Comparison of ENCODE assay signal across 10 cellular contexts in the genomic region with DNA sequence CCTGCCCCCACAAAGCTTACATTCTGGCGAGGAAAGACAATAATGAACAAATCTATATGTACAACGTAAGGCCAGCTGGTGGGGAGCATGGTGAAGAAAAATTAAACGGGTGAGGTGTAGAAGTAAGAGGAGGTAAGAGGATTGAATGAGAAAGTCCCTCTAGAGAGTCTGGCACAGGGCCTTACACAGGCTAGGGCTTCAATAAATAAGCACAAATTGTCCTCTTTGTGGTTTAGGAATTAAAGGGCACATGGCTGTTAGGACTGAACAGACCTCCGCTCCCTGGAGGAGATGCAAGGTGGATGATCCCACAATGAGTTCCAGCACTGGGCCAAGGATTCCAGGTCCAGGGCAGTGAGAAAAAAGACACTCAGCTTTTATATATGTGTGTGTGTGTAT. TPM values are rescaled to one million over a fixed set of nuclear protein-coding genes. Genes with fewer than 3 reads are reported as not detected.
DNase-seq lines count a peak whose midpoint lies in the region; ATAC-seq lines count a peak whose summit lies in the region.
"Had no signal": no experiment of that assay in that cellular context is flagged by ENCODE, and none has a peak within 500 bp of the region (broad histone marks: within the 10 kb centered on the region; RNA-seq: fewer than 3 reads in every experiment).

No MANE protein-coding gene starts in this region.

- H3K4me1 Mint-ChIP-seq in T-helper 1 cell treated with Interleukin-12 subunit alpha and Interleukin-12 subunit beta and Interleukin-4 antibody, amounts not matched to agents 30 μg/mL and 1 μg/mL, for 36 hours (ENCODE audit: low read depth), result peaks cover 24% of the 10 kb centered on the region
- peaks cover 26% of the 10 kb centered on the region for H3K4me1 Mint-ChIP-seq in activated T-helper 2 cell treated with anti-CD3 and anti-CD28 coated beads, Interferon-gamma antibody, Interleukin-2, Interleukin-4, amounts not matched to agents 10 μg/mL and 5 μg/mL and 100 μg/mL, durations not matched to agents 14 hours and 24 hours and 36 hours (ENCODE audit: low read depth)
- H3K4me1 Mint-ChIP-seq in stimulated activated effector memory CD8-positive, alpha-beta T cell treated with anti-CD3 and anti-CD28 coated beads, Interleukin-12 subunit alpha, Interleukin-12 subunit beta, amount 100 ng/mL, for 72 hours, result peaks cover 28% of the 10 kb centered on the region

- no peaks in the 10 kb centered on the region for H3K27me3 ChIP-seq in right cardiac atrium (ENCODE audit: control insufficient read depth, insufficient read depth)

- H3K27ac Mint-ChIP-seq in T-helper 1 cell treated with Interleukin-12 subunit alpha and Interleukin-12 subunit beta and Interleukin-4 antibody, amounts not matched to agents 30 μg/mL and 1 μg/mL, for 36 hours, result peak overlapping the region; percentile 43
- H3K27ac Mint-ChIP-seq in activated T-helper 2 cell treated with anti-CD3 and anti-CD28 coated beads, Interferon-gamma antibody, Interleukin-2, Interleukin-4, amounts not matched to agents 10 μg/mL and 5 μg/mL and 100 μg/mL, durations not matched to agents 14 hours and 24 hours and 36 hours, result peak overlapping the region; percentile 70
- peak overlapping the region; percentile 90 for H3K27ac Mint-ChIP-seq in stimulated activated effector memory CD8-positive, alpha-beta T cell treated with anti-CD3 and anti-CD28 coated beads, Interleukin-12 subunit alpha, Interleukin-12 subunit beta, amount 100 ng/mL, for 72 hours

- no peak overlapping the region for H3K4me3 Mint-ChIP-seq in T-helper 1 cell treated with Interleukin-12 subunit alpha and Interleukin-12 subunit beta and Interleukin-4 antibody, amounts not matched to agents 30 μg/mL and 1 μg/mL, for 36 hours
- H3K4me3 Mint-ChIP-seq in activated T-helper 2 cell treated with anti-CD3 and anti-CD28 coated beads, Interferon-gamma antibody, Interleukin-2, Interleukin-4, amounts not matched to agents 10 μg/mL and 5 μg/mL and 100 μg/mL, durations not matched to agents 14 hours and 24 hours and 36 hours (ENCODE audit: low read depth), result no peak overlapping the region
- H3K4me3 Mint-ChIP-seq in stimulated activated effector memory CD8-positive, alpha-beta T cell treated with anti-CD3 and anti-CD28 coated beads, Interleukin-12 subunit alpha, Interleukin-12 subunit beta, amount 100 ng/mL, for 72 hours, result peak overlapping the region; percentile 47
- H3K4me3 Mint-ChIP-seq: naive B cell had no signal

- intact Hi-C loops in activated T-helper 2 cell treated with anti-CD3 and anti-CD28 coated beads, Interferon-gamma antibody, Interleukin-2, Interleukin-4, amounts not matched to agents 10 μg/mL and 5 μg/mL and 100 μg/mL, durations not matched to agents 14 hours and 24 hours and 36 hours (cut with micrococcal nuclease), result loop anchor here (2.0 to 5.0 kb wide), 3 partner anchors 18 to 86 kb away; partner anchors contain the start of genes HAPSTR1 and USP7
- intact Hi-C loops in right cardiac atrium (cut with DNase I), result no loop called here

- no peak overlapping the region for H3K4me3 ChIP-seq in right cardiac atrium (ENCODE audit: low read length)

- peak overlapping the region; percentile 98 for H3K27ac ChIP-seq in right cardiac atrium (ENCODE audit: low read length)

- peaks cover 8% of the 10 kb centered on the region for H3K4me1 ChIP-seq in right cardiac atrium (ENCODE audit: control insufficient read depth, insufficient read depth, low read length)

- 74% methylated on average over 4 of the region's 4 CpGs for WGBS in right cardiac atrium

- DNase-seq in T-helper 1 cell (no peak), right cardiac atrium (no peak), NCI-H1092 treated with DMSO at 0.1 percent for 48 hours (lab: John Stamatoyannopoulos, UW) (no peak), Kasumi-1 (lab: John Stamatoyannopoulos, UW) (no peak)
- DNase-seq in activated T-helper 2 cell treated with anti-CD3 and anti-CD28 coated beads, Interferon-gamma antibody, Interleukin-2, Interleukin-4, amounts not matched to agents 10 μg/mL and 5 μg/mL and 100 μg/mL, durations not matched to agents 14 hours and 24 hours and 36 hours (ENCODE audit: low spot score), result no peak
- no peak for DNase-seq in stimulated activated effector memory CD8-positive, alpha-beta T cell treated with anti-CD3 and anti-CD28 coated beads, Interleukin-12 subunit alpha, Interleukin-12 subunit beta, amount 100 ng/mL, for 72 hours (ENCODE audit: low spot score in 2 of 2)
- DNase-seq: cortex of kidney, naive B cell had no signal

- peaks cover 4% of the 10 kb centered on the region for H3K36me3 Mint-ChIP-seq in T-helper 1 cell treated with Interleukin-12 subunit alpha and Interleukin-12 subunit beta and Interleukin-4 antibody, amounts not matched to agents 30 μg/mL and 1 μg/mL, for 36 hours (ENCODE audit: low read depth)
- H3K36me3 Mint-ChIP-seq in activated T-helper 2 cell treated with anti-CD3 and anti-CD28 coated beads, Interferon-gamma antibody, Interleukin-2, Interleukin-4, amounts not matched to agents 10 μg/mL and 5 μg/mL and 100 μg/mL, durations not matched to agents 14 hours and 24 hours and 36 hours (ENCODE audit: low read depth), result peaks cover 4% of the 10 kb centered on the region
- H3K36me3 Mint-ChIP-seq in stimulated activated effector memory CD8-positive, alpha-beta T cell treated with anti-CD3 and anti-CD28 coated beads, Interleukin-12 subunit alpha, Interleukin-12 subunit beta, amount 100 ng/mL, for 72 hours, result peaks cover 7% of the 10 kb centered on the region

- ATAC-seq in right cardiac atrium (no peak), GM19467 (IDR thresholded peaks at IDR 0.05; ENCODE audit: unreplicated experiment) (no peak)
- ATAC-seq in stimulated activated effector memory CD8-positive, alpha-beta T cell treated with anti-CD3 and anti-CD28 coated beads, Interleukin-12 subunit alpha, Interleukin-12 subunit beta, amount 100 ng/mL, for 72 hours, result no peak

- peaks cover 12% of the 10 kb centered on the region for H3K9me3 Mint-ChIP-seq in T-helper 1 cell treated with Interleukin-12 subunit alpha and Interleukin-12 subunit beta and Interleukin-4 antibody, amounts not matched to agents 30 μg/mL and 1 μg/mL, for 36 hours
- peaks cover 12% of the 10 kb centered on the region for H3K9me3 Mint-ChIP-seq in activated T-helper 2 cell treated with anti-CD3 and anti-CD28 coated beads, Interferon-gamma antibody, Interleukin-2, Interleukin-4, amounts not matched to agents 10 μg/mL and 5 μg/mL and 100 μg/mL, durations not matched to agents 14 hours and 24 hours and 36 hours
- H3K9me3 Mint-ChIP-seq in stimulated activated effector memory CD8-positive, alpha-beta T cell treated with anti-CD3 and anti-CD28 coated beads, Interleukin-12 subunit alpha, Interleukin-12 subunit beta, amount 100 ng/mL, for 72 hours, result peaks cover 8% of the 10 kb centered on the region

- H3K9me3 ChIP-seq in right cardiac atrium (ENCODE audit: control insufficient read depth, low read length), result no peaks in the 10 kb centered on the region

- H3K27me3 Mint-ChIP-seq in T-helper 1 cell treated with Interleukin-12 subunit alpha and Interleukin-12 subunit beta and Interleukin-4 antibody, amounts not matched to agents 30 μg/mL and 1 μg/mL, for 36 hours (ENCODE audit: low read depth), result no peaks in the 10 kb centered on the region
- no peaks in the 10 kb centered on the region for H3K27me3 Mint-ChIP-seq in activated T-helper 2 cell treated with anti-CD3 and anti-CD28 coated beads, Interferon-gamma antibody, Interleukin-2, Interleukin-4, amounts not matched to agents 10 μg/mL and 5 μg/mL and 100 μg/mL, durations not matched to agents 14 hours and 24 hours and 36 hours (ENCODE audit: low read depth)

RNA-seq across cellular contexts. Expression of gene HAPSTR1, which starts 43.1 kb away (rescaled TPM):
- 54.5 and 54.9 TPM in 2 replicates for total RNA-seq in activated T-helper 2 cell treated with anti-CD3 and anti-CD28 coated beads, Interferon-gamma antibody, Interleukin-2, Interleukin-4, amounts not matched to agents 10 μg/mL and 5 μg/mL and 100 μg/mL, durations not matched to agents 14 hours and 24 hours and 36 hours
- 10 to 100 TPM; 39.7 to 50.9 (median 45.1) TPM for total RNA-seq in right cardiac atrium
- polyA plus RNA-seq in right cardiac atrium, result 14.4 TPM
